ENCODE assay signal across 19 cellular contexts in genomic region chr20:63844384-63845025, GRCh38. TPM values are rescaled to one million over a fixed set of nuclear protein-coding genes. Genes with fewer than 3 reads are reported as not detected.
"Had no signal": no experiment of that assay in that cellular context is flagged by ENCODE, and none has a peak within 500 bp of the region (broad histone marks: within the 10 kb centered on the region; RNA-seq: fewer than 3 reads in every experiment).

No MANE protein-coding gene starts in this region.

- DNase-seq: activated CD4-positive, alpha-beta T cell treated with anti-CD3 and anti-CD28 coated beads, Interleukin-2, amount 50 U/mL, for 4 hours; activated CD8-positive, alpha-beta memory T cell treated with anti-CD3 and anti-CD28 coated beads, Interleukin-2, amount 10 ng/mL, durations not matched to agents 7 days and 5 days; activated effector memory CD4-positive, alpha-beta T cell treated with Interleukin-2 at 50 U/mL for 16 hours; activated T-cell treated with anti-CD3 and anti-CD28 coated beads, Interleukin-2, amount 50 U/mL, for 24 hours; body of pancreas; dorsolateral prefrontal cortex; left lung; stimulated activated CD4-positive, alpha-beta T cell treated with anti-CD3 and anti-CD28 coated beads, Interleukin-2, amount 100 ng/mL, for 24 hours; stimulated activated naive CD4-positive, alpha-beta T cell; T-cell; transverse colon had no signal

- H3K9me3 ChIP-seq: body of pancreas, left lung, neutrophil, transverse colon had no signal

- H3K27ac ChIP-seq: body of pancreas, neutrophil, SK-N-MC, transverse colon had no signal

- H3K36me3 ChIP-seq: left lung, neutrophil, transverse colon had no signal

- H3K4me3 ChIP-seq: body of pancreas, dorsolateral prefrontal cortex, left lung, SK-N-MC, transverse colon had no signal

- ATAC-seq: activated CD8-positive, alpha-beta memory T cell treated with anti-CD3 and anti-CD28 coated beads, Interleukin-2, amount 10 ng/mL, durations not matched to agents 7 days and 5 days; body of pancreas; esophagus mucosa; left lung; sciatic nerve had no signal

RNA-seq across cellular contexts. Expression of gene ABHD16B, which starts 16.8 kb away (rescaled TPM):
- total RNA-seq: activated CD8-positive, alpha-beta memory T cell treated with anti-CD3 and anti-CD28 coated beads, Interleukin-2, amount 10 ng/mL, durations not matched to agents 7 days and 5 days; body of pancreas; chondrocyte; esophagus mucosa; fibroblast of villous mesenchyme; myocyte; posterior vena cava; sciatic nerve; T-cell; transverse colon had no signal
